18 cellular contexts compared by ENCODE assay signal in the genomic region with DNA sequence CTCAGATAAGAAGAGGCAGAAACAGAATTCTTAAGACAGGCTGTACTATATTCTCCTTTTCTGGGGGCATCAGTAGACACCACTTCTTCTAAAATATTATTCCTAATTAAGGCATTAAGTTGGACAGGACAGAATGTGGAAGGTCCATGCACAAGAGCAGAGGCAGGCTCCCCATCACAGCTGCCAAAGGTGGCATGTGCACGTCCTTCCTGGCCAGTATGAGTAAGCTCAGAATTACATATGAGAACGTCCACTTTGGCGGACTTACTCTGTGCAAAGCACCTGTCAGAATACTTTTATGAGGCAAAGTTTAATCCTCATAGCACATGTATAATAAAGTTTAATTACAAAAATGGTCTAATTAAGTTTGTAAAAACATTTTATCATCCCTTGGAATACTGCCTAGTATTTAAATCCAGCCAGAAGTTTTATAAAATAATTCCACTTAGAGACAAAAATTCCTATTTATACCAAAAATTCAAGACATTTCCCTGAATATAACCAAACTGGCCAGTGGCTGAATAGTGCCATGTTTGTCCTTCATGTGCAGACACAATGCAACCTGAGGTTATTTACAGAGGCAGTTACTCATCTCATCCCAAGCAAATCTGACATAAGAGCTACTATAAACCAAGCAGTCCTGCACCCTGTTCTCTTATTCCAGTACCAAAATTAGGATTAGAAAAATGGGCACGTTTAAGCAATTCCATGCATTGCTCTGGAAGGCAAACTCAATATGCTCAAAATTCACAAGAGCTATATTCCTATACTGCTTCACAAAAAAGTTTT.
DNase-seq lines count a peak whose midpoint lies in the region; ATAC-seq and TF ChIP-seq lines count a peak whose summit lies in the region.
"Had no signal": no experiment of that assay in that cellular context is flagged by ENCODE, and none has a peak within 500 bp of the region (broad histone marks: within the 10 kb centered on the region; RNA-seq: fewer than 3 reads in every experiment).

No MANE protein-coding gene starts in this region.

- no peaks in the 10 kb centered on the region for H3K4me1 ChIP-seq in psoas muscle
- H3K4me1 ChIP-seq in ascending aorta: peaks cover 0 to 2% of the 10 kb centered on the region in 2 donors
- H3K4me1 ChIP-seq: Caco-2 had no signal

- peaks cover 2 to 75% of the 10 kb centered on the region in 2 donors for H3K36me3 ChIP-seq in psoas muscle (ENCODE audit: insufficient read depth in 1 of 2, low read depth in 1 of 2)
- H3K36me3 ChIP-seq in ascending aorta: peaks cover 25 to 42% of the 10 kb centered on the region in 2 donors

- H3K9me3 Mint-ChIP-seq in activated CD4-positive, alpha-beta T cell treated with anti-CD3 and anti-CD28 coated beads, Interleukin-2, amount 10 ng/mL, durations not matched to agents 24 days and 14 days: no peaks in the 10 kb centered on the region
- no peaks in the 10 kb centered on the region for H3K9me3 Mint-ChIP-seq in chondrocyte (ENCODE audit: low read depth)
- H3K9me3 Mint-ChIP-seq: CD14-positive monocyte; CD4-positive, alpha-beta T cell; CD8-positive, alpha-beta T cell had no signal

- H3K9me3 ChIP-seq in T-helper 17 cell (ENCODE audit: control insufficient read depth, low read length, poor library complexity, severe bottlenecking): no peaks in the 10 kb centered on the region
- H3K9me3 ChIP-seq in psoas muscle: no peaks in the 10 kb centered on the region
- H3K9me3 ChIP-seq in ascending aorta: no peaks in the 10 kb centered on the region
- H3K9me3 ChIP-seq: BE2C, BLaER1, Caco-2 had no signal

- no peaks in the 10 kb centered on the region for H3K27me3 Mint-ChIP-seq in activated CD4-positive, alpha-beta T cell treated with anti-CD3 and anti-CD28 coated beads, Interleukin-2, amount 10 ng/mL, durations not matched to agents 24 days and 14 days
- no peaks in the 10 kb centered on the region for H3K27me3 Mint-ChIP-seq in T-helper 17 cell
- no peaks in the 10 kb centered on the region for H3K27me3 Mint-ChIP-seq in chondrocyte (ENCODE audit: low read depth)
- H3K27me3 Mint-ChIP-seq: CD4-positive, alpha-beta T cell had no signal

- 52 to 64% (median 55%) methylated on average over 4 of the region's 4 CpGs for WGBS in psoas muscle, 3 donors

- ATAC-seq in T-helper 17 cell (no peak), psoas muscle (peak in 3 of 4 donors; percentile 51 to 71 (median 56))
- ATAC-seq: CD8-positive, alpha-beta T cell had no signal

- peak; percentile 14 for DNase-seq in activated CD4-positive, alpha-beta T cell treated with anti-CD3 and anti-CD28 coated beads, Interleukin-2, amount 10 ng/mL, durations not matched to agents 24 days and 14 days
- DNase-seq in activated CD4-positive, alpha-beta T cell treated with anti-CD3 and anti-CD28 coated beads, Interleukin-2, amount 50 U/mL, for 1 hour: no peak
- DNase-seq in T-helper 17 cell (no peak), psoas muscle (no peak), chondrocyte (ENCODE audit: low spot score) (no peak), ascending aorta (ENCODE audit: low spot score in 2 of 2) (no peak)
- DNase-seq: ACHN; BE2C; C1 segment of cervical spinal cord; Caco-2; Calu3; CD4-positive, alpha-beta T cell; CD8-positive, alpha-beta T cell; DMS79 treated with DMSO at 0.1 percent for 48 hours; GF-D8 had no signal

- H3K27me3 ChIP-seq in psoas muscle (ENCODE audit: insufficient read depth in 3 of 3, low read length in 2 of 3) (no peaks in the 10 kb centered on the region), ascending aorta (no peaks in the 10 kb centered on the region)
- H3K27me3 ChIP-seq: BE2C, BLaER1 had no signal

- H3K27ac ChIP-seq in psoas muscle (no peak overlapping the region), ascending aorta (no peak overlapping the region)
- H3K27ac ChIP-seq: 22Rv1, BLaER1 had no signal

- no peak overlapping the region for H3K4me3 Mint-ChIP-seq in activated CD4-positive, alpha-beta T cell treated with anti-CD3 and anti-CD28 coated beads, Interleukin-2, amount 10 ng/mL, durations not matched to agents 24 days and 14 days
- H3K4me3 Mint-ChIP-seq in T-helper 17 cell (no peak overlapping the region), chondrocyte (ENCODE audit: unreplicated experiment) (no peak overlapping the region)
- H3K4me3 Mint-ChIP-seq: CD14-positive monocyte; CD4-positive, alpha-beta T cell; CD8-positive, alpha-beta T cell had no signal

- H3K4me1 Mint-ChIP-seq in activated CD4-positive, alpha-beta T cell treated with anti-CD3 and anti-CD28 coated beads, Interleukin-2, amount 10 ng/mL, durations not matched to agents 24 days and 14 days: no peaks in the 10 kb centered on the region
- H3K4me1 Mint-ChIP-seq in T-helper 17 cell (peaks cover 7% of the 10 kb centered on the region), chondrocyte (ENCODE audit: low read depth) (peaks cover 16% of the 10 kb centered on the region)
- H3K4me1 Mint-ChIP-seq: CD14-positive monocyte had no signal

- H3K27ac Mint-ChIP-seq in activated CD4-positive, alpha-beta T cell treated with anti-CD3 and anti-CD28 coated beads, Interleukin-2, amount 10 ng/mL, durations not matched to agents 24 days and 14 days: no peak overlapping the region
- H3K27ac Mint-ChIP-seq in T-helper 17 cell (peak overlapping the region; percentile 9), chondrocyte (ENCODE audit: unreplicated experiment) (no peak overlapping the region)
- H3K27ac Mint-ChIP-seq: CD4-positive, alpha-beta T cell; CD8-positive, alpha-beta T cell had no signal

- H3K4me3 ChIP-seq in psoas muscle (no peak overlapping the region), ascending aorta (no peak overlapping the region)
- H3K4me3 ChIP-seq: BLaER1 had no signal

- intact Hi-C loops in activated CD4-positive, alpha-beta T cell treated with anti-CD3 and anti-CD28 coated beads, Interleukin-2, amount 10 ng/mL, durations not matched to agents 24 days and 14 days (cut with micrococcal nuclease): no loop called here
- intact Hi-C loops in psoas muscle (cut with DNase I) (no loop called here), ascending aorta (cut with DNase I) (no loop called here)

- TF ChIP-seq CTCF in psoas muscle (IDR thresholded peaks at IDR 0.05) (no peak), chondrocyte (IDR thresholded peaks at IDR 0.05) (no peak), ascending aorta (IDR thresholded peaks at IDR 0.05) (no peak)

- H3K36me3 Mint-ChIP-seq in activated CD4-positive, alpha-beta T cell treated with anti-CD3 and anti-CD28 coated beads, Interleukin-2, amount 10 ng/mL, durations not matched to agents 24 days and 14 days (ENCODE audit: low read depth): peaks cover 31% of the 10 kb centered on the region
- H3K36me3 Mint-ChIP-seq in T-helper 17 cell (ENCODE audit: low read depth): peaks cover 11% of the 10 kb centered on the region
- peaks cover 18% of the 10 kb centered on the region for H3K36me3 Mint-ChIP-seq in chondrocyte (ENCODE audit: low read depth)
